In the genomic region with DNA sequence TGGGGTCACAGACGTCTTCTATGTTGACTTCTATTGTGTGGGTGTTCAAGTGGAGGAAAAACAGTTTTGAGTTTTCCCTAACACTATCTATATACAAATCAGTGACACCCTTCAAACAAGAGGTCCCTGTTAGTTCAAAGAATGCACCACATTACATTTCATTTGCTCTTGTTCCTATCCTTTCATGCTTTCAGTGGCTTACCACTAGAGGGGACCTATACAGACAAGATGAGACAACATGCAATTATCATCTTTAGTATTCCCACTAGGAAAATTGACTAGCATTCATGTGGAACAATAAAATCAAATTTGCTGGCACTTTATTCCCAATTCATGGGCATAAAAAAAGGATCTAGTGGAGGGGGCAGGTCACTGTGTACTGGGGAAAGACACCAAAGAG, we compare ENCODE assay signal across 1 cellular context.
TF ChIP-seq lines count a peak whose summit lies in the region.

No MANE protein-coding gene starts in this region.

TF ChIP-seq in IMR-90, 13 proteins besides CTCF, POLR2A, EP300 and RAD21:
- no peak for TF ChIP-seq RFX5 (IDR thresholded peaks at IDR 0.05; ENCODE audit: low read depth, low read length)
- TF ChIP-seq BHLHE40 (IDR thresholded peaks at IDR 0.05; ENCODE audit: low read depth, low read length), result no peak
- no peak for TF ChIP-seq FOS (IDR thresholded peaks at IDR 0.05; ENCODE audit: low read depth, low read length)
- TF ChIP-seq MAFK (IDR thresholded peaks at IDR 0.05; ENCODE audit: low read depth, low read length), result no peak
- TF ChIP-seq MAZ (IDR thresholded peaks at IDR 0.05; ENCODE audit: borderline replicate concordance, low read depth, low read length), result no peak
- TF ChIP-seq, protein P1, sequence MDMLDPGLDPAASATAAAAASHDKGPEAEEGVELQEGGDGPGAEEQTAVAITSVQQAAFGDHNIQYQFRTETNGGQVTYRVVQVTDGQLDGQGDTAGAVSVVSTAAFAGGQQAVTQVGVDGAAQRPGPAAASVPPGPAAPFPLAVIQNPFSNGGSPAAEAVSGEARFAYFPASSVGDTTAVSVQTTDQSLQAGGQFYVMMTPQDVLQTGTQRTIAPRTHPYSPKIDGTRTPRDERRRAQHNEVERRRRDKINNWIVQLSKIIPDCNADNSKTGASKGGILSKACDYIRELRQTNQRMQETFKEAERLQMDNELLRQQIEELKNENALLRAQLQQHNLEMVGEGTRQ (IDR thresholded peaks at IDR 0.05; ENCODE audit: low read depth, low read length), result no peak
- no peak for TF ChIP-seq RCOR1 (IDR thresholded peaks at IDR 0.05; ENCODE audit: insufficient replicate concordance, low read length)
- TF ChIP-seq, protein P2, sequence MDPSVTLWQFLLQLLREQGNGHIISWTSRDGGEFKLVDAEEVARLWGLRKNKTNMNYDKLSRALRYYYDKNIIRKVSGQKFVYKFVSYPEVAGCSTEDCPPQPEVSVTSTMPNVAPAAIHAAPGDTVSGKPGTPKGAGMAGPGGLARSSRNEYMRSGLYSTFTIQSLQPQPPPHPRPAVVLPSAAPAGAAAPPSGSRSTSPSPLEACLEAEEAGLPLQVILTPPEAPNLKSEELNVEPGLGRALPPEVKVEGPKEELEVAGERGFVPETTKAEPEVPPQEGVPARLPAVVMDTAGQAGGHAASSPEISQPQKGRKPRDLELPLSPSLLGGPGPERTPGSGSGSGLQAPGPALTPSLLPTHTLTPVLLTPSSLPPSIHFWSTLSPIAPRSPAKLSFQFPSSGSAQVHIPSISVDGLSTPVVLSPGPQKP (IDR thresholded peaks at IDR 0.05; ENCODE audit: borderline replicate concordance, low read depth, low read length), result no peak
- no peak for TF ChIP-seq NFE2L2 (IDR thresholded peaks at IDR 0.05; ENCODE audit: low read depth, low read length)
- no peak for TF ChIP-seq MXI1 (IDR thresholded peaks at IDR 0.05; ENCODE audit: borderline replicate concordance, low read depth, low read length)
- TF ChIP-seq CEBPB (IDR thresholded peaks at IDR 0.05; ENCODE audit: low read depth, low read length), result no peak
- TF ChIP-seq SMC3 (IDR thresholded peaks at IDR 0.05; ENCODE audit: low read depth, low read length), result no peak
- no peak for TF ChIP-seq CHD1 (IDR thresholded peaks at IDR 0.05; ENCODE audit: low read depth, low read length)
